Comparison of ENCODE assay signal across 16 cellular contexts in the genomic region with DNA sequence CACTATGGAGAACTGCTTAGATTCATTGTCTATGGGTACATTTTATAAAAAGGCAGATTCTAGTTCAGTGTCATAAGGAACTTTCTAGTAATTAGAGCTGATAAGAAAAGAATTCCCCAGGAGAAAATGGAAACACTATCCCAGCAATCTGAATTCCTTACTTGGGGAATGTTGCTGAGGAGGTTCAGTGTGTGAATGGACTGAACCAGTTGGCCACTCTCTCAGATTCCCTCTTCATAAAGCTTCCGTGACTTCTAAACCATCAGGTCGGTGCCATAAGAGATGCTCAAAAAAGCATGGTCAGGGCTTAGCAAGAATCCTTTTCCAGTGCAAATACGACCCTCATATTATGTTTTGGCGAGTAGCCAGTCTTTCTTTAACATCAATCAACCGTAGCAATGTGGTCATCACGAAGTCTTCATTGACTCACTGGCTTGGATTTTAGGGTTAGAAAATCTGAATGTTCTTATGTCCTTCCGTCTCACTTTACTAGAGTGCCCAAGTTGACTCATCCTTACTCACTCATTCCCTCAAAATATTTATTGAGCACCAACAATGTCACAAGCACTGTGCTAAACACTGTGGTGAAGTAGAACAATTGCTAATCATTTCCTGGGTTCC.
DNase-seq lines count a peak whose midpoint lies in the region; ATAC-seq and TF ChIP-seq lines count a peak whose summit lies in the region.
"Had no signal": no experiment of that assay in that cellular context is flagged by ENCODE, and none has a peak within 500 bp of the region (broad histone marks: within the 10 kb centered on the region; RNA-seq: fewer than 3 reads in every experiment).

No MANE protein-coding gene starts in this region.

- no peak for TF ChIP-seq POLR2A in gastrocnemius medialis (IDR thresholded peaks at IDR 0.05)

- no peak overlapping the region for H3K27ac ChIP-seq in mammary epithelial cell (ENCODE audit: insufficient read depth, low read depth, low read length)
- H3K27ac ChIP-seq in gastrocnemius medialis: no peak overlapping the region
- H3K27ac ChIP-seq: HL-60 had no signal

- H3K79me2 ChIP-seq in mammary epithelial cell (ENCODE audit: insufficient read depth, low read length): no peaks in the 10 kb centered on the region

- H3K9ac ChIP-seq in mammary epithelial cell (ENCODE audit: insufficient read depth, low read length): no peak overlapping the region

- H3K36me3 ChIP-seq in mammary epithelial cell (ENCODE audit: insufficient read depth, low read length) (no peaks in the 10 kb centered on the region), gastrocnemius medialis (no peaks in the 10 kb centered on the region)
- H3K36me3 ChIP-seq: HAP-1 had no signal

- no TSS peak for BruUV-seq in mammary epithelial cell (replicated peaks; lab: Mats Ljungman, UMichigan)

- H3K9me3 ChIP-seq in mammary epithelial cell (replicated peaks; ENCODE audit: insufficient read depth, low read length) (no peaks in the 10 kb centered on the region), gastrocnemius medialis (no peaks in the 10 kb centered on the region)
- H3K9me3 ChIP-seq: HAP-1 had no signal

- no peaks in the 10 kb centered on the region for H3K27me3 ChIP-seq in mammary epithelial cell (ENCODE audit: insufficient read depth, low read length)
- no peaks in the 10 kb centered on the region for H3K27me3 ChIP-seq in gastrocnemius medialis

- in situ Hi-C loops in mammary epithelial cell (cut with MboI; ENCODE audit: low sequenced_read_pairs in 2 of 2): no loop called here
- in situ Hi-C loops in gastrocnemius medialis (cut with MboI; ENCODE audit: low sequenced_read_pairs in 4 of 4): no loop called here

- DNase-seq in DMS53 treated with DMSO at 0.1 percent for 48 hours (lab: John Stamatoyannopoulos, UW; ENCODE audit: unreplicated experiment): peak; percentile 46
- peak; percentile 98 for DNase-seq in LHCN-M2 (ENCODE audit: low read depth)
- peak; percentile 89 for DNase-seq in mammary epithelial cell
- DNase-seq in myocyte (ENCODE audit: low read depth): peak; percentile 44
- DNase-seq in gastrocnemius medialis: no peak
- DNase-seq: activated CD4-positive, CD25-positive, alpha-beta regulatory T cell; activated effector memory CD4-positive, alpha-beta T cell treated with anti-CD3 and anti-CD28 coated beads, Interleukin-2, amount 50 U/mL, for 16 hours; effector memory CD4-positive, alpha-beta T cell; left cardiac atrium; NCI-H2029 treated with DMSO at 0.1 percent for 48 hours had no signal

- no peaks in the 10 kb centered on the region for H4K20me1 ChIP-seq in mammary epithelial cell (ENCODE audit: insufficient read depth, low read length)

- H3K4me1 ChIP-seq in mammary epithelial cell (ENCODE audit: insufficient read depth, low read length) (peaks cover 26% of the 10 kb centered on the region), gastrocnemius medialis (peaks cover 0 to 3% of the 10 kb centered on the region in 2 donors)

- no peak overlapping the region for H2AFZ ChIP-seq in mammary epithelial cell (ENCODE audit: low read depth, low read length)

- dilution Hi-C loops in mammary epithelial cell (cut with HindIII; ENCODE audit: low sequenced_read_pairs): no loop called here

- H3K4me2 ChIP-seq in mammary epithelial cell (ENCODE audit: insufficient read depth, low read depth, low read length): peak overlapping the region; percentile 38

- 25% methylated on average over 7 of the region's 7 CpGs for WGBS in mammary epithelial cell (ENCODE audit: low coverage, missing lambda C conversion rate)

- H3K4me3 ChIP-seq in mammary epithelial cell (replicated peaks in 1 of 3; ENCODE audit: insufficient read depth in 1 of 3, low read depth in 2 of 3, low read length in 3 of 3) (no peak overlapping the region), gastrocnemius medialis (no peak overlapping the region)
- H3K4me3 ChIP-seq: HAP-1 had no signal

- TF ChIP-seq CTCF in mammary epithelial cell (conservative IDR thresholded peaks at IDR 0.05 in 1 of 2, IDR thresholded peaks at IDR 0.05 in 1 of 2; ENCODE audit: extremely low read depth in 1 of 2, insufficient read depth in 1 of 2, low read depth in 1 of 2, low read length in 2 of 2) (no peak), gastrocnemius medialis (IDR thresholded peaks at IDR 0.05 in 4 of 5, conservative IDR thresholded peaks at IDR 0.05 in 1 of 5) (no peak)

- CTCF ChIA-PET in mammary epithelial cell (lab: Charles Lee; ENCODE audit: low non-redundant PET): no interaction called here

- intact Hi-C loops in mammary epithelial cell (cut with micrococcal nuclease): no loop called here
- intact Hi-C loops in gastrocnemius medialis (cut with DNase I; ENCODE audit: low total_unique reads): no loop called here

- ATAC-seq in HG03159 (IDR thresholded peaks at IDR 0.05; ENCODE audit: unreplicated experiment): no peak
- ATAC-seq in HG03457 (IDR thresholded peaks at IDR 0.05; ENCODE audit: unreplicated experiment): no peak
- no peak for ATAC-seq in HG03442 (IDR thresholded peaks at IDR 0.05; ENCODE audit: unreplicated experiment)
- ATAC-seq in gastrocnemius medialis: no peak
- ATAC-seq: left cardiac atrium, Panc1 had no signal

Comparison
In these comparisons a context has a peak if more than half of its experiments do, and no peak if none do; other contexts are left out.
1. DNase-seq: peak in DMS53 treated with DMSO at 0.1 percent for 48 hours (single experiment), LHCN-M2 (single experiment), mammary epithelial cell (single experiment) and myocyte (single experiment); none in gastrocnemius medialis (0 of 2).